8 cellular contexts compared by ENCODE assay signal in the genomic region with DNA sequence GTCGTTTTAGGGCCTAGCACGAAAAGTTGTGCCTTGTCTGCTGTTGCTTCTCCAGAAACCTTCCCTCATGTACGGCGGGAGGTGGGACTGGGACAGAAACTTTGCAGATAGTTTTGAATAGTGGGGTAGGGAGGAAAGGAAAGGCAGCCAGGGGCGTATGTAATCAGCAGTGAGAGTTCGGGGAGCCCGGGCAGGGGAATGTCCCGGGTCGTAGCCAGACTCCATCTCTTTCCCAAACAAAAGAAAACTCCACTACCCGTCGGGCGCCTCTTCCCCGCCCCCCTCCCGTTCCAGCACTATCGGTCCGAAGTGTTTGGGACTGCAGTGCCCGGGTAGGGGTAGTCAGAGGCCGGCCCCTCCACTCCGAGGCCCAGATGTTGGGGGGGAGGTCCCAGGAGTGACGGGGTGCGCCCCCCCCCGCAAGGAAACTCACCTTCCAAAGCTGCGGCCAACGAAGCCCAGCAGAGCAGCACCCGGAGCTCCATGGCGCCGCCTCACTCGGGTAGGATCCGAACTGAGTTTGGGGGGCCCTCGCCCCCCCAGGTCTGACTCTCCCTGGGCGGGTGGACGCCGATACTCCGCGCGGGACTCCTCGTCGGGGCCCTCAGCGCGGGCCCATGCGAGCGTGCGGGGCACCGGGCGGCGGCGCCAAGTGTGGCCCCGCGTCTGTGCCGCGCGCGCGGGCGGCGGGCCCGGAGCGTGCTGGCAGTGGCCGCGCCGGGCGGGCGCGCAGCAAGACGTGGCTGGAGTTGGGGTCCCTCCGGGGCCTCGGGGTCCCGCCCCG. TPM values are rescaled to one million over a fixed set of nuclear protein-coding genes. Genes with fewer than 3 reads are reported as not detected.
DNase-seq lines count a peak whose midpoint lies in the region; ATAC-seq and TF ChIP-seq lines count a peak whose summit lies in the region.

No MANE protein-coding gene starts in this region.

- peaks cover 68% of the 10 kb centered on the region for H3K27me3 ChIP-seq in BE2C
- no peaks in the 10 kb centered on the region for H3K27me3 ChIP-seq in MG63
- H3K27me3 ChIP-seq in effector memory CD4-positive, alpha-beta T cell (replicated peaks; ENCODE audit: control insufficient read depth, insufficient read depth, low read length, poor library complexity, severe bottlenecking): peaks cover 18% of the 10 kb centered on the region

- no peak for TF ChIP-seq CTCF in BE2C (IDR thresholded peaks at IDR 0.05; ENCODE audit: low read depth, low read length)

- peak overlapping the region; percentile 23; the same call in 1 of the 2 replicates for H3K4me3 ChIP-seq in BE2C (ENCODE audit: low read depth, low read length)
- peak overlapping the region; percentile 67 for H3K4me3 ChIP-seq in MG63
- peak overlapping the region; percentile 32 for H3K4me3 ChIP-seq in effector memory CD4-positive, alpha-beta T cell (ENCODE audit: insufficient read depth, low read depth, low read length, poor library complexity, severe bottlenecking)

- no peak for ATAC-seq in HG03520 (IDR thresholded peaks at IDR 0.05; ENCODE audit: unreplicated experiment)
- no peak for ATAC-seq in GM21619 (IDR thresholded peaks at IDR 0.05; ENCODE audit: unreplicated experiment)

- no peaks in the 10 kb centered on the region for H3K36me3 ChIP-seq in BE2C
- peaks cover 6% of the 10 kb centered on the region for H3K36me3 ChIP-seq in MG63
- H3K36me3 ChIP-seq in effector memory CD4-positive, alpha-beta T cell (ENCODE audit: control insufficient read depth, insufficient read depth, low read length): no peaks in the 10 kb centered on the region

- DNase-seq in BE2C (no peak), MG63 (no peak), myocyte (ENCODE audit: low read depth) (peak; percentile 32), NCI-H2196 (lab: John Stamatoyannopoulos, UW; ENCODE audit: unreplicated experiment) (no peak), GF-D8 (lab: John Stamatoyannopoulos, UW) (no peak)
- DNase-seq in effector memory CD4-positive, alpha-beta T cell: no peak

- H3K9me3 ChIP-seq in BE2C (no peaks in the 10 kb centered on the region), MG63 (no peaks in the 10 kb centered on the region)
- no peaks in the 10 kb centered on the region for H3K9me3 ChIP-seq in effector memory CD4-positive, alpha-beta T cell (ENCODE audit: control insufficient read depth, low read length)

- no peak overlapping the region for H3K27ac ChIP-seq in effector memory CD4-positive, alpha-beta T cell (ENCODE audit: insufficient read depth, low read length, poor library complexity, severe bottlenecking)

- no peaks in the 10 kb centered on the region for H3K4me1 ChIP-seq in BE2C
- peaks cover 19% of the 10 kb centered on the region for H3K4me1 ChIP-seq in effector memory CD4-positive, alpha-beta T cell (ENCODE audit: control insufficient read depth, insufficient read depth, low read length, poor library complexity, severe bottlenecking)

RNA-seq across cellular contexts. Expression of gene EPHB4, which starts 0.6 kb away (rescaled TPM):
- polyA plus RNA-seq in BE2C (2012; ENCODE audit: insufficient read depth, insufficient read length, low read depth): 3.9 TPM
- 42.7 and 72.5 TPM in 2 replicates for total RNA-seq in MG63 (2014; rRNA removed; shearing (Covaris generic); ENCODE audit: low replicate concordance)
- total RNA-seq in myocyte: 63.7 and 84.1 TPM in 2 replicates
- 65.5 TPM for polyA plus RNA-seq in myocyte (2012)

RNA-seq across cellular contexts. Expression of gene SLC12A9, which starts 25.8 kb away (rescaled TPM):
- 60.4 TPM for polyA plus RNA-seq in BE2C (2012; ENCODE audit: insufficient read depth, insufficient read length, low read depth)
- total RNA-seq in MG63 (2014; rRNA removed; shearing (Covaris generic); ENCODE audit: low replicate concordance): 12.0 and 13.6 TPM in 2 replicates
- 13.4 and 23.8 TPM in 2 replicates for total RNA-seq in myocyte
- 23.6 TPM for polyA plus RNA-seq in myocyte (2012)

RNA-seq across cellular contexts. Expression of gene TRIP6, which starts 40.4 kb away (rescaled TPM):
- polyA plus RNA-seq in BE2C (2012; ENCODE audit: insufficient read depth, insufficient read length, low read depth): 4.3 TPM
- total RNA-seq in MG63 (2014; rRNA removed; shearing (Covaris generic); ENCODE audit: low replicate concordance): 147 and 173 TPM in 2 replicates
- total RNA-seq in myocyte: 94.2 and 99.3 TPM in 2 replicates
- polyA plus RNA-seq in myocyte (2012): 111 TPM

RNA-seq across cellular contexts. Expression of gene SRRT, which starts 48.2 kb away (rescaled TPM):
- polyA plus RNA-seq in BE2C (2012; ENCODE audit: insufficient read depth, insufficient read length, low read depth): 446 TPM
- total RNA-seq in MG63 (2014; rRNA removed; shearing (Covaris generic); ENCODE audit: low replicate concordance): 60.3 and 102 TPM in 2 replicates
- total RNA-seq in myocyte: 44.7 and 55.7 TPM in 2 replicates
- 82.6 TPM for polyA plus RNA-seq in myocyte (2012)
